1 cellular context compared by ENCODE assay signal in the genomic region with DNA sequence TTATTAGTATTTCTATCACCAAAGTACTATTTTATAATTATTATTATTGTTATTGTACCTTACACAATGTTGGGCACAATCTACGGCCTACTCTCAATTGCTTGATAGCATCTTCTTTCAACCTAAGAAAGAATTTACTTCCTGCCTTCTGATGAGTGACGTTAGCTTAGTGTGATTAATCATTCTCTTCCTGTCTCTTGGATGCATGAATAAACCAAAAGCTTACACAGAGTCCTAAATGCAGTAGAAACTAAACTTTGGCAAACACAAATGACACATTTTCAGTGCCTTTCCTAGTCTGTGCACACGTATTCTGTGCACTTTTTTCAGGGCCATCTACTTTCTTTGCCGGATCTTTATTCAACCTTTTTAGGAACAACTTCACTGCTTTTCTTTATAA.
TF ChIP-seq lines count a peak whose summit lies in the region.

No MANE protein-coding gene starts in this region.

TF ChIP-seq in IMR-90, 13 proteins besides CTCF, POLR2A, EP300 and RAD21 (continued from another document):
- TF ChIP-seq, protein P1, sequence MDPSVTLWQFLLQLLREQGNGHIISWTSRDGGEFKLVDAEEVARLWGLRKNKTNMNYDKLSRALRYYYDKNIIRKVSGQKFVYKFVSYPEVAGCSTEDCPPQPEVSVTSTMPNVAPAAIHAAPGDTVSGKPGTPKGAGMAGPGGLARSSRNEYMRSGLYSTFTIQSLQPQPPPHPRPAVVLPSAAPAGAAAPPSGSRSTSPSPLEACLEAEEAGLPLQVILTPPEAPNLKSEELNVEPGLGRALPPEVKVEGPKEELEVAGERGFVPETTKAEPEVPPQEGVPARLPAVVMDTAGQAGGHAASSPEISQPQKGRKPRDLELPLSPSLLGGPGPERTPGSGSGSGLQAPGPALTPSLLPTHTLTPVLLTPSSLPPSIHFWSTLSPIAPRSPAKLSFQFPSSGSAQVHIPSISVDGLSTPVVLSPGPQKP (IDR thresholded peaks at IDR 0.05; ENCODE audit: borderline replicate concordance, low read depth, low read length), result no peak
- TF ChIP-seq MAFK (IDR thresholded peaks at IDR 0.05; ENCODE audit: low read depth, low read length) (no peak), CEBPB (IDR thresholded peaks at IDR 0.05; ENCODE audit: low read depth, low read length) (no peak), RFX5 (IDR thresholded peaks at IDR 0.05; ENCODE audit: low read depth, low read length) (no peak), FOS (IDR thresholded peaks at IDR 0.05; ENCODE audit: low read depth, low read length) (no peak), CHD1 (IDR thresholded peaks at IDR 0.05; ENCODE audit: low read depth, low read length) (no peak), MXI1 (IDR thresholded peaks at IDR 0.05; ENCODE audit: borderline replicate concordance, low read depth, low read length) (no peak), NFE2L2 (IDR thresholded peaks at IDR 0.05; ENCODE audit: low read depth, low read length) (no peak)
TF ChIP-seq in IMR-90: peak in this region for 0.
